Comparison of ENCODE assay signal across 24 cellular contexts in genomic region chr14:23916038-23916437, GRCh38. TPM values are rescaled to one million over a fixed set of nuclear protein-coding genes. Genes with fewer than 3 reads are reported as not detected.
DNase-seq lines count a peak whose midpoint lies in the region; ATAC-seq and TF ChIP-seq lines count a peak whose summit lies in the region.
"Had no signal": no experiment of that assay in that cellular context is flagged by ENCODE, and none has a peak within 500 bp of the region (broad histone marks: within the 10 kb centered on the region; RNA-seq: fewer than 3 reads in every experiment).

No MANE protein-coding gene starts in this region.

- no peak overlapping the region for H3K23ac ChIP-seq in mesenchymal stem cell (ENCODE audit: low read length in 2 of 2)

- H3K36me3 ChIP-seq in adipocyte (ENCODE audit: control insufficient read depth, insufficient read depth, low read length, severe bottlenecking) (no peaks in the 10 kb centered on the region), mesenchymal stem cell (ENCODE audit: control insufficient read depth in 1 of 2, insufficient read depth in 2 of 2, low read depth in 1 of 2, low read length in 2 of 2) (no peaks in the 10 kb centered on the region), upper lobe of right lung (no peaks in the 10 kb centered on the region)
- H3K36me3 ChIP-seq: upper lobe of left lung had no signal

- peaks cover 22% of the 10 kb centered on the region for H3K27me3 Mint-ChIP-seq in activated T-cell treated with anti-CD3 and anti-CD28 coated beads, Interleukin-2, amount 50 U/mL, for 72 hours (ENCODE audit: low read depth)

- H3K9me3 ChIP-seq in adipocyte (ENCODE audit: control insufficient read depth, low read length) = peaks cover 3% of the 10 kb centered on the region
- peaks cover 9% of the 10 kb centered on the region for H3K9me3 ChIP-seq in mesenchymal stem cell (ENCODE audit: control insufficient read depth, low read length)
- no peaks in the 10 kb centered on the region for H3K9me3 ChIP-seq in upper lobe of right lung
- H3K9me3 ChIP-seq: upper lobe of left lung had no signal

- H3K27me3 ChIP-seq in adipocyte (replicated peaks; ENCODE audit: control insufficient read depth, insufficient read depth, low read length) = no peaks in the 10 kb centered on the region
- no peaks in the 10 kb centered on the region for H3K27me3 ChIP-seq in mesenchymal stem cell (ENCODE audit: control insufficient read depth in 1 of 2, insufficient read depth in 1 of 2, low read length in 2 of 2)
- H3K27me3 ChIP-seq in upper lobe of right lung = no peaks in the 10 kb centered on the region
- H3K27me3 ChIP-seq: upper lobe of left lung had no signal

- ATAC-seq in upper lobe of right lung = peak; percentile 44
- ATAC-seq in activated T-cell treated with anti-CD3 and anti-CD28 coated beads, Interleukin-2, amount 50 U/mL, for 72 hours (replicated peaks in 1 of 2) = no peak
- ATAC-seq: activated naive CD4-positive, alpha-beta T cell treated with anti-CD3 and anti-CD28 coated beads, Interleukin-2, amount 50 U/mL, for 72 hours; HCT116; stimulated activated naive CD8-positive, alpha-beta T cell treated with anti-CD3 and anti-CD28 coated beads, Interleukin-15, amount 100 ng/mL, for 72 hours had no signal

- no peak overlapping the region for H3K4me3 Mint-ChIP-seq in activated T-cell treated with anti-CD3 and anti-CD28 coated beads, Interleukin-2, amount 50 U/mL, for 72 hours
- H3K4me3 Mint-ChIP-seq: activated CD4-positive, alpha-beta memory T cell treated with anti-CD3 and anti-CD28 coated beads for 36 hours; CD4-positive, alpha-beta T cell; central memory CD8-positive, alpha-beta T cell; stimulated activated naive CD8-positive, alpha-beta T cell treated with anti-CD3 and anti-CD28 coated beads, Interleukin-15, amount 100 ng/mL, for 72 hours had no signal

- H2BK120ac ChIP-seq in mesenchymal stem cell (ENCODE audit: low read depth, low read length) = no peak overlapping the region

- H3K9me3 Mint-ChIP-seq in activated T-cell treated with anti-CD3 and anti-CD28 coated beads, Interleukin-2, amount 50 U/mL, for 72 hours = peaks cover 0 to 2% of the 10 kb centered on the region in 2 donors
- H3K9me3 Mint-ChIP-seq: activated T-helper 2 cell treated with anti-CD3 and anti-CD28 coated beads, Interferon-gamma antibody, Interleukin-2, Interleukin-4, amounts not matched to agents 10 μg/mL and 5 μg/mL and 100 μg/mL, durations not matched to agents 14 hours and 24 hours and 36 hours; CD4-positive, alpha-beta T cell; central memory CD8-positive, alpha-beta T cell had no signal

- peak; percentile 34 for DNase-seq in adipocyte (ENCODE audit: low read depth)
- peak; percentile 11 for DNase-seq in fibroblast of peridontal ligament (ENCODE audit: extremely low read depth)
- no peak for DNase-seq in mesenchymal stem cell
- DNase-seq in upper lobe of right lung = no peak
- DNase-seq in stimulated activated naive CD4-positive, alpha-beta T cell treated with Interleukin-2 at 50 U/mL for 16 hours (lab: John Stamatoyannopoulos, UW) = no peak
- no peak for DNase-seq in activated T-cell treated with anti-CD3 and anti-CD28 coated beads, Interleukin-2, amount 50 U/mL, for 72 hours
- DNase-seq in NCI-H510A treated with DMSO at 0.1 percent for 48 hours (lab: John Stamatoyannopoulos, UW) = no peak
- DNase-seq: activated CD4-positive, alpha-beta memory T cell treated with anti-CD3 and anti-CD28 coated beads for 36 hours; activated CD8-positive, alpha-beta memory T cell treated with anti-CD3 and anti-CD28 coated beads, Interleukin-2, amount 50 U/mL, for 48 hours; AML-193; anterior cingulate cortex; CD4-positive, alpha-beta T cell; kidney glomerular epithelial cell; mammary epithelial cell; NCI-H1105; NCI-H187 treated with DMSO at 0.1 percent for 48 hours; NCI-H69; posterior cingulate gyrus; stimulated activated naive CD8-positive, alpha-beta T cell treated with anti-CD3 and anti-CD28 coated beads, Interleukin-15, amount 100 ng/mL, for 72 hours; upper lobe of left lung had no signal

- H3K4ac ChIP-seq in mesenchymal stem cell (ENCODE audit: low read depth in 1 of 2, low read length in 2 of 2) = no peak overlapping the region

- peaks cover 3 to 4% of the 10 kb centered on the region in 2 donors for H3K36me3 Mint-ChIP-seq in activated T-cell treated with anti-CD3 and anti-CD28 coated beads, Interleukin-2, amount 50 U/mL, for 72 hours (ENCODE audit: insufficient read depth in 2 of 2)

- H2AFZ ChIP-seq in mesenchymal stem cell (ENCODE audit: low read depth, low read length) = no peak overlapping the region

- H3K4me2 ChIP-seq in mesenchymal stem cell (ENCODE audit: low read length, poor library complexity, severe bottlenecking) = no peak overlapping the region

- intact Hi-C loops in upper lobe of right lung (cut with DNase I) = no loop called here

- H4K8ac ChIP-seq in mesenchymal stem cell (ENCODE audit: low read length) = no peak overlapping the region

- H3K4me3 ChIP-seq in adipocyte (ENCODE audit: low read length) = no peak overlapping the region
- peak overlapping the region in 1 of 2 experiments; percentile 47 for H3K4me3 ChIP-seq in mesenchymal stem cell (ENCODE audit: insufficient read depth in 1 of 2, low read depth in 1 of 2, low read length in 2 of 2)
- no peak overlapping the region for H3K4me3 ChIP-seq in upper lobe of right lung
- H3K4me3 ChIP-seq: upper lobe of left lung had no signal

- H3K27ac ChIP-seq in mesenchymal stem cell (ENCODE audit: low read length, poor library complexity, severe bottlenecking) (no peak overlapping the region), upper lobe of right lung (no peak overlapping the region)
- H3K27ac ChIP-seq: upper lobe of left lung had no signal

- no peak overlapping the region for H2BK15ac ChIP-seq in mesenchymal stem cell (ENCODE audit: low read depth, poor library complexity, severe bottlenecking)

- no peak overlapping the region for H2AK5ac ChIP-seq in mesenchymal stem cell (ENCODE audit: low read length, severe bottlenecking)

- 83% methylated on average over 1 of the region's 2 CpGs for WGBS in mesenchymal stem cell

- no peaks in the 10 kb centered on the region for H3K4me1 Mint-ChIP-seq in activated T-cell treated with anti-CD3 and anti-CD28 coated beads, Interleukin-2, amount 50 U/mL, for 72 hours (ENCODE audit: low read depth)
- H3K4me1 Mint-ChIP-seq: central memory CD8-positive, alpha-beta T cell; stimulated activated naive CD8-positive, alpha-beta T cell treated with anti-CD3 and anti-CD28 coated beads, Interleukin-15, amount 100 ng/mL, for 72 hours had no signal

- H3K18ac ChIP-seq in mesenchymal stem cell (ENCODE audit: low read depth in 1 of 2, low read length in 2 of 2) = no peak overlapping the region

- H2BK12ac ChIP-seq in mesenchymal stem cell (ENCODE audit: low read length in 2 of 2) = no peak overlapping the region

- TF ChIP-seq CTCF in upper lobe of right lung (IDR thresholded peaks at IDR 0.05) = no peak

- peaks cover 15% of the 10 kb centered on the region for H3K4me1 ChIP-seq in adipocyte (ENCODE audit: control insufficient read depth, insufficient read depth, low read length)
- H3K4me1 ChIP-seq in mesenchymal stem cell (ENCODE audit: control insufficient read depth, insufficient read depth, low read depth, low read length) = no peaks in the 10 kb centered on the region
- H3K4me1 ChIP-seq in upper lobe of right lung = no peaks in the 10 kb centered on the region

- no peak overlapping the region for H3K14ac ChIP-seq in mesenchymal stem cell (ENCODE audit: low read length in 2 of 2)

- no peak overlapping the region for H3K27ac Mint-ChIP-seq in activated T-cell treated with anti-CD3 and anti-CD28 coated beads, Interleukin-2, amount 50 U/mL, for 72 hours
- H3K27ac Mint-ChIP-seq: activated CD4-positive, alpha-beta memory T cell treated with anti-CD3 and anti-CD28 coated beads for 36 hours; activated naive CD4-positive, alpha-beta T cell treated with anti-CD3 and anti-CD28 coated beads, Interleukin-2, amount 50 U/mL, for 72 hours; activated T-helper 2 cell treated with anti-CD3 and anti-CD28 coated beads, Interferon-gamma antibody, Interleukin-2, Interleukin-4, amounts not matched to agents 10 μg/mL and 5 μg/mL and 100 μg/mL, durations not matched to agents 14 hours and 24 hours and 36 hours; CD4-positive, alpha-beta T cell; stimulated activated naive CD8-positive, alpha-beta T cell treated with anti-CD3 and anti-CD28 coated beads, Interleukin-15, amount 100 ng/mL, for 72 hours had no signal

- no peaks in the 10 kb centered on the region for H3K79me1 ChIP-seq in mesenchymal stem cell (replicated peaks; ENCODE audit: low read length, poor library complexity, severe bottlenecking)

- no peak overlapping the region for H2BK5ac ChIP-seq in mesenchymal stem cell (ENCODE audit: low read depth, low read length, poor library complexity, severe bottlenecking)

- no peak overlapping the region for H4K91ac ChIP-seq in mesenchymal stem cell (ENCODE audit: low read length)

- H3K9ac ChIP-seq in adipocyte (ENCODE audit: low read length) (no peak overlapping the region), mesenchymal stem cell (ENCODE audit: low read length) (peak overlapping the region; percentile 69)

RNA-seq across cellular contexts. Expression of gene DHRS4, which starts 37.5 kb away (rescaled TPM):
- polyA plus RNA-seq in mesenchymal stem cell (2013, experiment 1 of 2) = 27.2 TPM
- polyA plus RNA-seq in mesenchymal stem cell (2013, experiment 2 of 2) = 24.9 TPM
- total RNA-seq in upper lobe of right lung = 25.8 TPM
- 10 to 100 TPM; 21.6 to 24.4 TPM for total RNA-seq in activated T-cell treated with anti-CD3 and anti-CD28 coated beads, Interleukin-2, amount 50 U/mL, for 72 hours

Comparison
In these comparisons a context has a peak if more than half of its experiments do, and no peak if none do; other contexts are left out.
1. DNase-seq: peak in adipocyte (single experiment) and fibroblast of peridontal ligament (single experiment); none in mesenchymal stem cell (single experiment), upper lobe of right lung (single experiment), stimulated activated naive CD4-positive, alpha-beta T cell treated with Interleukin-2 at 50 U/mL for 16 hours (single experiment), activated T-cell treated with anti-CD3 and anti-CD28 coated beads, Interleukin-2, amount 50 U/mL, for 72 hours (0 of 2) and NCI-H510A treated with DMSO at 0.1 percent for 48 hours (single experiment).